In the genomic region with DNA sequence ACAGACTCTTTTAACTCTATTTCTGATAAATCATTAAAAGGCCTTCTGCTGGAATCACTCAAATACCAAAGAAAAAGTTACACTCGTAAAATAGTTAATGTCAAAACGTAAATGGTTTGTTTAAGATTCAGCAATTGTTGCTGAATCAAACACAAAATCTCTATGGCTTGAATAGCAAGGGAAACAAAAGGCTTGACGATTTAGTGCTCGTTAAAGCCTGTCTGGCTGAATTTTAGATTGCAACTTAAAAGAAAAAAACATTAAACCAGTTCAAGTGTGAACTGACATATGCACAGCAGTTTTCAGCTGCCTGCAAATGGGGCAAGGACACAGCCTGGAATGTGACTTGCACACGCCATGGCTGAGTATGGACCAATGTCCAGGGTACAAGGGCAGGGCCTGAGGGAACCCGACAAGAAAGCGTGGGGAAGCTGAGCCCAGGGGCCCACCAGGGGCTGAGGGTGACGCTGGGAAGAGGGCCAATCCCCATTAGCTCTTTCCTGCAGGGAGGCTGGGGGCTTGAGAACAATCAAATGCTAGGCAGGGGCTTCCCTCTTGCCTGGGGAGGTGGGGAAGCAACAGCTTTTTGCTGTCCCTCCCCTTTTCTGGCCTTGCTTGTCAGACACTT, we compare ENCODE assay signal across 1 cellular context.
TF ChIP-seq lines count a peak whose summit lies in the region.

No MANE protein-coding gene starts in this region.

TF ChIP-seq in HepG2, 621 proteins besides CTCF, POLR2A, EP300 and RAD21 (continued from another document and continues in another):
- TF ChIP-seq PRPF4 (IDR thresholded peaks at IDR 0.05; ENCODE audit: low read depth, low read length, poor library complexity, severe bottlenecking), result no peak
- TF ChIP-seq NCOR1 (IDR thresholded peaks at IDR 0.05; ENCODE audit: borderline replicate concordance, low read length), result peak; percentile 61
- TF ChIP-seq BCL6 (CRISPR knock-in tag; IDR thresholded peaks at IDR 0.05), result no peak
- no peak for TF ChIP-seq UBTF (CRISPR knock-in tag; IDR thresholded peaks at IDR 0.05)
- 0 out of 2 replicates have a peak, but pooled peaks have one; percentile 26 for TF ChIP-seq CHD2 (IDR thresholded peaks at IDR 0.05; ENCODE audit: low read depth, low read length)
- TF ChIP-seq FOXM1 (CRISPR knock-in tag; IDR thresholded peaks at IDR 0.05), result no peak
- TF ChIP-seq HMGA1 (CRISPR knock-in tag; conservative IDR thresholded peaks at IDR 0.05), result no peak
- peak; percentile 72; the same call in 1 of the 2 replicates for TF ChIP-seq RXRB (CRISPR knock-in tag; IDR thresholded peaks at IDR 0.05; ENCODE audit: borderline replicate concordance)
- 0 out of 2 replicates have a peak, but pooled peaks have one; percentile 36 for TF ChIP-seq ZMAT3 (CRISPR knock-in tag; conservative IDR thresholded peaks at IDR 0.05)
- TF ChIP-seq NONO (IDR thresholded peaks at IDR 0.05), result no peak
- peak; percentile 44; the same call in 1 of the 2 replicates for TF ChIP-seq NONO (CRISPR knock-in tag; conservative IDR thresholded peaks at IDR 0.05)
- TF ChIP-seq GPN1 (CRISPR knock-in tag; IDR thresholded peaks at IDR 0.05; ENCODE audit: borderline replicate concordance), result no peak
- TF ChIP-seq MTF1 (CRISPR knock-in tag; IDR thresholded peaks at IDR 0.05), result no peak
- TF ChIP-seq KAT7 (CRISPR knock-in tag; IDR thresholded peaks at IDR 0.05; ENCODE audit: borderline replicate concordance), result no peak
- no peak for TF ChIP-seq ZNF780A (CRISPR knock-in tag; IDR thresholded peaks at IDR 0.05)
- no peak for TF ChIP-seq LCORL (IDR thresholded peaks at IDR 0.05)
- TF ChIP-seq LCORL (CRISPR knock-in tag; IDR thresholded peaks at IDR 0.05), result no peak
- TF ChIP-seq NCOA2 (CRISPR knock-in tag; IDR thresholded peaks at IDR 0.05), result peak; percentile 50; the same call in 1 of the 2 replicates
- TF ChIP-seq GTF3A (CRISPR knock-in tag; conservative IDR thresholded peaks at IDR 0.05), result no peak
- no peak; the same call in 1 of the 2 replicates for TF ChIP-seq ELF3 (CRISPR knock-in tag; IDR thresholded peaks at IDR 0.05)
- no peak for TF ChIP-seq ERF (CRISPR knock-in tag; IDR thresholded peaks at IDR 0.05)
- TF ChIP-seq ZNF329 (CRISPR knock-in tag; IDR thresholded peaks at IDR 0.05; ENCODE audit: low read depth), result no peak
- TF ChIP-seq ESRRA (CRISPR knock-in tag; IDR thresholded peaks at IDR 0.05; ENCODE audit: low read depth), result peak; percentile 84; the same call in 1 of the 2 replicates
- no peak for TF ChIP-seq ZNF619 (CRISPR knock-in tag; IDR thresholded peaks at IDR 0.05)
- no peak for TF ChIP-seq ZNF367 (CRISPR knock-in tag; IDR thresholded peaks at IDR 0.05; ENCODE audit: borderline replicate concordance)
- TF ChIP-seq, protein P1, sequence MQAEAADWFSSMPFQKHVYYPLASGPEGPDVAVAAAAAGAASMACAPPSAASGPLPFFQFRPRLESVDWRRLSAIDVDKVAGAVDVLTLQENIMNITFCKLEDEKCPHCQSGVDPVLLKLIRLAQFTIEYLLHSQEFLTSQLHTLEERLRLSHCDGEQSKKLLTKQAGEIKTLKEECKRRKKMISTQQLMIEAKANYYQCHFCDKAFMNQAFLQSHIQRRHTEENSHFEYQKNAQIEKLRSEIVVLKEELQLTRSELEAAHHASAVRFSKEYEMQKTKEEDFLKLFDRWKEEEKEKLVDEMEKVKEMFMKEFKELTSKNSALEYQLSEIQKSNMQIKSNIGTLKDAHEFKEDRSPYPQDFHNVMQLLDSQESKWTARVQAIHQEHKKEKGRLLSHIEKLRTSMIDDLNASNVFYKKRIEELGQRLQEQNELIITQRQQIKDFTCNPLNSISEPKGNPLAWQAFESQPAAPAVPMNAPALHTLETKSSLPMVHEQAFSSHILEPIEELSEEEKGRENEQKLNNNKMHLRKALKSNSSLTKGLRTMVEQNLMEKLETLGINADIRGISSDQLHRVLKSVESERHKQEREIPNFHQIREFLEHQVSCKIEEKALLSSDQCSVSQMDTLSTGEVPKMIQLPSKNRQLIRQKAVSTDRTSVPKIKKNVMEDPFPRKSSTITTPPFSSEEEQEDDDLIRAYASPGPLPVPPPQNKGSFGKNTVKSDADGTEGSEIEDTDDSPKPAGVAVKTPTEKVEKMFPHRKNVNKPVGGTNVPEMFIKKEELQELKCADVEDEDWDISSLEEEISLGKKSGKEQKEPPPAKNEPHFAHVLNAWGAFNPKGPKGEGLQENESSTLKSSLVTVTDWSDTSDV (CRISPR knock-in tag; IDR thresholded peaks at IDR 0.05), result no peak
- TF ChIP-seq CSRNP2 (CRISPR knock-in tag; conservative IDR thresholded peaks at IDR 0.05; ENCODE audit: low read depth), result no peak
- TF ChIP-seq ZNF589 (CRISPR knock-in tag; conservative IDR thresholded peaks at IDR 0.05), result no peak
- peak; percentile 97 for TF ChIP-seq HNF4A (CRISPR knock-in tag; IDR thresholded peaks at IDR 0.05)
- TF ChIP-seq, protein P2, sequence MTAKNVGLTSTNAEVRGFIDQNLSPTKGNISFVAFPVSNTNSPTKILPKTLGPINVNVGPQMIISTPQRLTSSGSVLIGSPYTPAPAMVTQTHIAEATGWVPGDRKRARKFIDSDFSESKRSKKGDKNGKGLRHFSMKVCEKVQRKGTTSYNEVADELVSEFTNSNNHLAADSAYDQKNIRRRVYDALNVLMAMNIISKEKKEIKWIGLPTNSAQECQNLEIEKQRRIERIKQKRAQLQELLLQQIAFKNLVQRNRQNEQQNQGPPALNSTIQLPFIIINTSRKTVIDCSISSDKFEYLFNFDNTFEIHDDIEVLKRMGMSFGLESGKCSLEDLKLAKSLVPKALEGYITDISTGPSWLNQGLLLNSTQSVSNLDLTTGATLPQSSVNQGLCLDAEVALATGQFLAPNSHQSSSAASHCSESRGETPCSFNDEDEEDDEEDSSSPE (CRISPR knock-in tag; IDR thresholded peaks at IDR 0.05), result no peak
- TF ChIP-seq, protein P3, sequence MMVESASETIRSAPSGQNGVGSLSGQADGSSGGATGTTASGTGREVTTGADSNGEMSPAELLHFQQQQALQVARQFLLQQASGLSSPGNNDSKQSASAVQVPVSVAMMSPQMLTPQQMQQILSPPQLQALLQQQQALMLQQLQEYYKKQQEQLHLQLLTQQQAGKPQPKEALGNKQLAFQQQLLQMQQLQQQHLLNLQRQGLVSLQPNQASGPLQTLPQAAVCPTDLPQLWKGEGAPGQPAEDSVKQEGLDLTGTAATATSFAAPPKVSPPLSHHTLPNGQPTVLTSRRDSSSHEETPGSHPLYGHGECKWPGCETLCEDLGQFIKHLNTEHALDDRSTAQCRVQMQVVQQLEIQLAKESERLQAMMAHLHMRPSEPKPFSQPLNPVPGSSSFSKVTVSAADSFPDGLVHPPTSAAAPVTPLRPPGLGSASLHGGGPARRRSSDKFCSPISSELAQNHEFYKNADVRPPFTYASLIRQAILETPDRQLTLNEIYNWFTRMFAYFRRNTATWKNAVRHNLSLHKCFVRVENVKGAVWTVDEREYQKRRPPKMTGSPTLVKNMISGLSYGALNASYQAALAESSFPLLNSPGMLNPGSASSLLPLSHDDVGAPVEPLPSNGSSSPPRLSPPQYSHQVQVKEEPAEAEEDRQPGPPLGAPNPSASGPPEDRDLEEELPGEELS (CRISPR knock-in tag; IDR thresholded peaks at IDR 0.05), result 0 out of 2 replicates have a peak, but pooled peaks have one; percentile 13
- TF ChIP-seq, protein P4, sequence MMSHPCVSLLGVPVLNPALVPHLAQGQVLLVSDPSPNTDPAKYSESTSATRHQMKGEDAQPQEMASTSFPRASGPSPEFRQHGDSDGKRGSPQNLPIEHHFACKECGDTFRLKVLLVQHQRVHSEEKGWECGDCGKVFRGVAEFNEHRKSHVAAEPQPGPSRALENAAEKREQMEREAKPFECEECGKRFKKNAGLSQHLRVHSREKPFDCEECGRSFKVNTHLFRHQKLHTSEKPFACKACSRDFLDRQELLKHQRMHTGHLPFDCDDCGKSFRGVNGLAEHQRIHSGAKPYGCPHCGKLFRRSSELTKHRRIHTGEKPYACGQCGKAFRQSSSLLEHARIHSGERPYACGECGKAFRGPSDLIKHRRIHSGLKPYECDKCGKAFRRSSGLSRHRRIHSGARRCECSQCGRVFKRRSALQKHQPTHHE (CRISPR knock-in tag; IDR thresholded peaks at IDR 0.05; ENCODE audit: borderline replicate concordance), result no peak
- peak; percentile 35; the same call in 1 of the 2 replicates for TF ChIP-seq TFAP4 (IDR thresholded peaks at IDR 0.05; ENCODE audit: borderline replicate concordance, low read depth)
- TF ChIP-seq ZNF343 (CRISPR knock-in tag; IDR thresholded peaks at IDR 0.05), result peak; percentile 43; the same call in 1 of the 2 replicates
- no peak for TF ChIP-seq TSC22D2 (CRISPR knock-in tag; IDR thresholded peaks at IDR 0.05; ENCODE audit: borderline replicate concordance)
- no peak for TF ChIP-seq PHF21A (CRISPR knock-in tag; IDR thresholded peaks at IDR 0.05)
- no peak for TF ChIP-seq AGO1 (IDR thresholded peaks at IDR 0.05; ENCODE audit: low read depth, low read length, poor library complexity, severe bottlenecking)
- TF ChIP-seq, protein P5, sequence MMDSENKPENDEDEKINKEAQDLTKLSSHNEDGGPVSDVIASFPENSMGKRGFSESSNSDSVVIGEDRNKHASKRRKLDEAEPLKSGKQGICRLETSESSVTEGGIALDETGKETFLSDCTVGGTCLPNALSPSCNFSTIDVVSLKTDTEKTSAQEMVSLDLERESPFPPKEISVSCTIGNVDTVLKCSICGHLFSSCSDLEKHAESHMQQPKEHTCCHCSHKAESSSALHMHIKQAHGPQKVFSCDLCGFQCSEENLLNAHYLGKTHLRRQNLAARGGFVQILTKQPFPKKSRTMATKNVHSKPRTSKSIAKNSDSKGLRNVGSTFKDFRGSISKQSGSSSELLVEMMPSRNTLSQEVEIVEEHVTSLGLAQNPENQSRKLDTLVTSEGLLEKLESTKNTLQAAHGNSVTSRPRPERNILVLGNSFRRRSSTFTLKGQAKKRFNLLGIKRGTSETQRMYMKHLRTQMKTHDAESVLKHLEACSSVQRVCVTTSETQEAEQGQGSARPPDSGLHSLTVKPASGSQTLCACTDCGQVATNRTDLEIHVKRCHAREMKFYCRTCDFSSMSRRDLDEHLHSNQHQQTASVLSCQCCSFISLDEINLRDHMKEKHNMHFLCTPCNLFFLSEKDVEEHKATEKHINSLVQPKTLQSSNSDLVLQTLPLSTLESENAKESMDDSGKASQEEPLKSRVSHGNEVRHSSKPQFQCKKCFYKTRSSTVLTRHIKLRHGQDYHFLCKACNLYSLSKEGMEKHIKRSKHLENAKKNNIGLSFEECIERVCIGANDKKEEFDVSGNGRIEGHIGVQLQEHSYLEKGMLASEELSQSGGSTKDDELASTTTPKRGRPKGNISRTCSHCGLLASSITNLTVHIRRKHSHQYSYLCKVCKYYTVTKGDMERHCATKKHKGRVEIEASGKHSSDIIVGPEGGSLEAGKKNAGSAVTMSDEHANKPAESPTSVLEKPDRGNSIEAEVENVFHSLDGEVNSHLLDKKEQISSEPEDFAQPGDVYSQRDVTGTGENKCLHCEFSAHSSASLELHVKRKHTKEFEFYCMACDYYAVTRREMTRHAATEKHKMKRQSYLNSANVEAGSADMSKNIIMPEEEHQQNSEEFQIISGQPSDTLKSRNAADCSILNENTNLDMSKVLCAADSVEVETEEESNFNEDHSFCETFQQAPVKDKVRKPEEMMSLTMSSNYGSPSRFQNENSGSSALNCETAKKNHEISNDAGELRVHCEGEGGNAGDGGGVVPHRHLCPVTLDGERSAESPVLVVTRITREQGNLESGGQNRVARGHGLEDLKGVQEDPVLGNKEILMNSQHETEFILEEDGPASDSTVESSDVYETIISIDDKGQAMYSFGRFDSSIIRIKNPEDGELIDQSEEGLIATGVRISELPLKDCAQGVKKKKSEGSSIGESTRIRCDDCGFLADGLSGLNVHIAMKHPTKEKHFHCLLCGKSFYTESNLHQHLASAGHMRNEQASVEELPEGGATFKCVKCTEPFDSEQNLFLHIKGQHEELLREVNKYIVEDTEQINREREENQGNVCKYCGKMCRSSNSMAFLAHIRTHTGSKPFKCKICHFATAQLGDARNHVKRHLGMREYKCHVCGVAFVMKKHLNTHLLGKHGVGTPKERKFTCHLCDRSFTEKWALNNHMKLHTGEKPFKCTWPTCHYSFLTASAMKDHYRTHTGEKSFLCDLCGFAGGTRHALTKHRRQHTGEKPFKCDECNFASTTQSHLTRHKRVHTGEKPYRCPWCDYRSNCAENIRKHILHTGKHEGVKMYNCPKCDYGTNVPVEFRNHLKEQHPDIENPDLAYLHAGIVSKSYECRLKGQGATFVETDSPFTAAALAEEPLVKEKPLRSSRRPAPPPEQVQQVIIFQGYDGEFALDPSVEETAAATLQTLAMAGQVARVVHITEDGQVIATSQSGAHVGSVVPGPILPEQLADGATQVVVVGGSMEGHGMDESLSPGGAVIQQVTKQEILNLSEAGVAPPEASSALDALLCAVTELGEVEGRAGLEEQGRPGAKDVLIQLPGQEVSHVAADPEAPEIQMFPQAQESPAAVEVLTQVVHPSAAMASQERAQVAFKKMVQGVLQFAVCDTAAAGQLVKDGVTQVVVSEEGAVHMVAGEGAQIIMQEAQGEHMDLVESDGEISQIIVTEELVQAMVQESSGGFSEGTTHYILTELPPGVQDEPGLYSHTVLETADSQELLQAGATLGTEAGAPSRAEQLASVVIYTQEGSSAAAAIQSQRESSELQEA (CRISPR knock-in tag; IDR thresholded peaks at IDR 0.05; ENCODE audit: not compliant biosample characterization), result no peak
